Comparison of ENCODE assay signal across 17 cellular contexts in the genomic region with DNA sequence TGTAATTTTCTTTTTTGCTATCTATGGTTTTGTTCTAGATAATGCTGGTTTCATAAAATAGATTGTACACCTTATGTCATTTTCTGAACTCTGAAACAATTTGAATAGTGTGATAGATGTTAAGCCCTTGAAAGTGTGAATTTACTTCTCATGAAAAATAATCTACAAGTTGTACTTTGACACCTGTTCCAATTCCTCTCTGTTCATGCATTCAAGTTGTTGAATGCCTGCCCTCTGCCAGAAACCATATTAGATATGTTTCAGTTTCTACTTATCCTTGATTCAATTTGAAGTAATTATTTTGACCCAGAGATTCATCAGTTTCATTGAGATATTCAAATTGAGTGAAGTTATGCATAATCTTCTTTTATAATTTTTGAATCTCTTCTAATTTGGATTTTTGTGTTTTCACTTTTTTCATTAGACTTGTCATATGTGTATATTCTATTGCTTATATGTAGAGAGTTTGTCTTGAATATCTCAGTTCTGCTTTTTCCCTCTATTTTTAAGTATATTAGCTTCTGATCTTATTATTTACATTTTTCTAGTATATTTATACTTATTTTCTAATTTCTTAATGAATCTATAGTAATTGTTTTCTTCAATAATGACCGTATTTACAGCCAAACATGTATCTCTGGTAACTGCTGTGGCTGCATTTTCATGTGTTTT.
DNase-seq lines count a peak whose midpoint lies in the region; ATAC-seq, FAIRE-seq and TF ChIP-seq lines count a peak whose summit lies in the region.
"Had no signal": no experiment of that assay in that cellular context is flagged by ENCODE, and none has a peak within 500 bp of the region (broad histone marks: within the 10 kb centered on the region; RNA-seq: fewer than 3 reads in every experiment).

No MANE protein-coding gene starts in this region.

- ATAC-seq in GM19467 (IDR thresholded peaks at IDR 0.05; ENCODE audit: unreplicated experiment) (peak; percentile 68), HG02884 (IDR thresholded peaks at IDR 0.05; ENCODE audit: unreplicated experiment) (peak; percentile 72), HG03520 (IDR thresholded peaks at IDR 0.05; ENCODE audit: unreplicated experiment) (peak; percentile 58)
- ATAC-seq: natural killer cell treated with Interleukin-12 subunit alpha and Interleukin-12 subunit beta and Interleukin-15 and Interleukin-18, amount 100 ng/mL, for 72 hours had no signal

- DNase-seq in GM18507 (ENCODE audit: extremely low spot score, insufficient read length, low read depth) (no peak), SJCRH30 (no peak), DMS153 treated with DMSO at 0.1 percent for 48 hours (lab: John Stamatoyannopoulos, UW; ENCODE audit: unreplicated experiment) (no peak), A673 (ENCODE audit: low spot score) (no peak)
- DNase-seq in activated CD4-positive, alpha-beta T cell treated with anti-CD3 and anti-CD28 coated beads, Interleukin-2, amount 50 U/mL, for 48 hours: no peak
- DNase-seq: activated CD4-positive, alpha-beta T cell treated with anti-CD3 and anti-CD28 coated beads, Interleukin-2, amount 10 ng/mL, durations not matched to agents 7 days and 5 days; brain microvascular endothelial cell; erythroblast; immature natural killer cell; NCI-H1694; NCI-H510A; T-helper 9 cell had no signal

- POLR2A ChIA-PET in A673 (lab: Charles Lee; ENCODE audit: low non-redundant PET): no interaction called here

- H3K27ac ChIP-seq in SJCRH30: no peak overlapping the region
- H3K27ac ChIP-seq in A673 (ENCODE audit: low read depth, low read length, poor library complexity, severe bottlenecking): no peak overlapping the region
- H3K27ac ChIP-seq: brain microvascular endothelial cell, SJSA1 had no signal

- FAIRE-seq in GM18507 (lab: Jason Lieb, UNC): peak; percentile 60

- no peaks in the 10 kb centered on the region for H3K36me3 ChIP-seq in SJCRH30
- H3K36me3 ChIP-seq in A673 (ENCODE audit: insufficient read depth, low read length, poor library complexity, severe bottlenecking): no peaks in the 10 kb centered on the region
- H3K36me3 ChIP-seq: brain microvascular endothelial cell, SJSA1 had no signal

- no TSS peak for BruUV-seq in A673 (replicated peaks; lab: Mats Ljungman, UMichigan)

- TF ChIP-seq CTCF in A673 (conservative IDR thresholded peaks at IDR 0.05; ENCODE audit: low read depth, low read length): no peak

- H3K9me3 ChIP-seq in SJCRH30 (replicated peaks) (no peaks in the 10 kb centered on the region), A673 (ENCODE audit: low read depth, low read length, poor library complexity, severe bottlenecking) (no peaks in the 10 kb centered on the region)
- H3K9me3 ChIP-seq: SJSA1 had no signal

- H3K27me3 ChIP-seq in SJCRH30 (no peaks in the 10 kb centered on the region), A673 (replicated peaks; ENCODE audit: insufficient read depth, low read depth, low read length, poor library complexity) (no peaks in the 10 kb centered on the region)
- H3K27me3 ChIP-seq: brain microvascular endothelial cell, SJSA1 had no signal

- no peaks in the 10 kb centered on the region; the same call in 1 of the 2 replicates for H3K4me1 ChIP-seq in SJCRH30
- H3K4me1 ChIP-seq in A673 (ENCODE audit: insufficient read depth, low read length, poor library complexity, severe bottlenecking): no peaks in the 10 kb centered on the region
- H3K4me1 ChIP-seq: SJSA1 had no signal

- intact Hi-C loops in A673 (cut with micrococcal nuclease; ENCODE audit: unreplicated experiment): no loop called here

- H3K4me3 ChIP-seq in SJCRH30: no peak overlapping the region
- no peak overlapping the region for H3K4me3 ChIP-seq in A673 (ENCODE audit: low read depth, low read length, poor library complexity, severe bottlenecking)
- H3K4me3 ChIP-seq: SJSA1 had no signal

- CTCF ChIA-PET in A673 (lab: Charles Lee): no interaction called here
